ENCODE assay signal across 20 cellular contexts in genomic region chr11:377174-377865, GRCh38. TPM values are rescaled to one million over a fixed set of nuclear protein-coding genes. Genes with fewer than 3 reads are reported as not detected.
"Had no signal": no experiment of that assay in that cellular context is flagged by ENCODE, and none has a peak within 500 bp of the region (broad histone marks: within the 10 kb centered on the region; RNA-seq: fewer than 3 reads in every experiment).

No MANE protein-coding gene starts in this region.

- H3K36me3 ChIP-seq: heart right ventricle, ovary, right lobe of liver, tibial artery, upper lobe of left lung, uterus had no signal

- DNase-seq: cortex of kidney; effector CD8-positive, alpha-beta T cell; hypothalamus; kidney glomerular epithelial cell; mammary epithelial cell; naive thymus-derived CD4-positive, alpha-beta T cell; nephron progenitor cell; stimulated activated CD4-positive, alpha-beta T cell treated with anti-CD3 and anti-CD28 coated beads, Interleukin-4, amount 100 ng/mL, for 1 hour; stimulated activated CD8-positive, alpha-beta memory T cell treated with anti-CD3 and anti-CD28 coated beads, Interleukin-4, amount 100 ng/mL, for 48 hours; tibial artery; uterus had no signal

- H3K27ac ChIP-seq: heart right ventricle, ovary, right lobe of liver, tibial artery, upper lobe of left lung, uterus had no signal

- H3K4me3 ChIP-seq: dorsolateral prefrontal cortex, heart right ventricle, ovary, right lobe of liver, tibial artery, upper lobe of left lung, uterus had no signal

- H3K27me3 ChIP-seq: dorsolateral prefrontal cortex, ovary, right lobe of liver, upper lobe of left lung, uterus had no signal

- ATAC-seq: esophagus mucosa, heart right ventricle, right lobe of liver had no signal

- H3K9me3 ChIP-seq: heart right ventricle, ovary, right lobe of liver, tibial artery, upper lobe of left lung, uterus had no signal

- H3K4me1 ChIP-seq: heart right ventricle, right lobe of liver, tibial artery, upper lobe of left lung, uterus had no signal

RNA-seq across cellular contexts. Expression of gene B4GALNT4, which starts 8.0 kb away (rescaled TPM):
- total RNA-seq: mesenteric fat pad had no signal

RNA-seq across cellular contexts. Expression of gene PKP3, which starts 16.7 kb away (rescaled TPM):
- total RNA-seq: frontal cortex; mononuclear cell; naive thymus-derived CD4-positive, alpha-beta T cell had no signal
